ENCODE assay signal across 26 cellular contexts in genomic region chr5:12358371-12359090, GRCh38.
"Had no signal": no experiment of that assay in that cellular context is flagged by ENCODE, and none has a peak within 500 bp of the region (broad histone marks: within the 10 kb centered on the region; RNA-seq: fewer than 3 reads in every experiment).

No MANE protein-coding gene starts in this region.

- H3K27me3 ChIP-seq: esophagus muscularis mucosa, foreskin keratinocyte, gastroesophageal sphincter, heart left ventricle, hepatocyte, left lung, right lobe of liver, tibial nerve, upper lobe of left lung had no signal

- H2AFZ ChIP-seq: hepatocyte, parathyroid adenoma had no signal

- FAIRE-seq: colon, endothelial cell of umbilical vein, islet of Langerhans, small intestine, urothelium cell line had no signal

- H3K4me3 ChIP-seq: esophagus muscularis mucosa, gastroesophageal sphincter, heart left ventricle, hepatocyte, left lung, right lobe of liver, thoracic aorta, tibial nerve, upper lobe of left lung had no signal

- H3K4me2 ChIP-seq: hepatocyte had no signal

- ATAC-seq: foreskin keratinocyte; gastroesophageal sphincter; heart left ventricle; left cardiac atrium; left lung; naive thymus-derived CD8-positive, alpha-beta T cell; right lobe of liver; stimulated activated naive B cell treated with anti-CD40 and anti-IgM and Interleukin-4, amounts not matched to agents 10 μg/mL and 1 μg/mL and 100 μg/mL, for 72 hours had no signal

- DNase-seq: effector memory CD4-positive, alpha-beta T cell; foreskin keratinocyte; heart left ventricle; left cardiac atrium; left lung; mesenchymal stem cell; midbrain; naive thymus-derived CD8-positive, alpha-beta T cell; nephron progenitor cell; occipital lobe; right lobe of liver; small intestine; stimulated activated CD4-positive, alpha-beta T cell treated with anti-CD3 and anti-CD28 coated beads, Interleukin-15, amount 100 ng/mL, for 24 hours; stimulated activated CD4-positive, alpha-beta T cell treated with anti-CD3 and anti-CD28 coated beads, Interleukin-2, amount 100 ng/mL, for 48 hours; stimulated activated naive B cell treated with anti-CD40 and anti-IgM and Interleukin-4, amounts not matched to agents 10 μg/mL and 1 μg/mL and 100 μg/mL, for 72 hours; upper lobe of left lung had no signal

- H3K4me1 ChIP-seq: esophagus muscularis mucosa, foreskin keratinocyte, gastroesophageal sphincter, heart left ventricle, left lung, parathyroid adenoma, right lobe of liver, tibial nerve, upper lobe of left lung had no signal

- H3K9me3 ChIP-seq: esophagus muscularis mucosa, gastroesophageal sphincter, right lobe of liver, thoracic aorta had no signal

- H3K9ac ChIP-seq: parathyroid adenoma had no signal

- H3K27ac ChIP-seq: esophagus muscularis mucosa, foreskin keratinocyte, gastroesophageal sphincter, heart left ventricle, hepatocyte, left lung, parathyroid adenoma, right lobe of liver, thoracic aorta, tibial nerve, upper lobe of left lung had no signal

- H3K36me3 ChIP-seq: esophagus muscularis mucosa, gastroesophageal sphincter, heart left ventricle, left lung, right lobe of liver, thoracic aorta, tibial nerve, upper lobe of left lung had no signal

- H3K79me2 ChIP-seq: hepatocyte, parathyroid adenoma had no signal
